ENCODE assay signal across 28 cellular contexts in the genomic region with DNA sequence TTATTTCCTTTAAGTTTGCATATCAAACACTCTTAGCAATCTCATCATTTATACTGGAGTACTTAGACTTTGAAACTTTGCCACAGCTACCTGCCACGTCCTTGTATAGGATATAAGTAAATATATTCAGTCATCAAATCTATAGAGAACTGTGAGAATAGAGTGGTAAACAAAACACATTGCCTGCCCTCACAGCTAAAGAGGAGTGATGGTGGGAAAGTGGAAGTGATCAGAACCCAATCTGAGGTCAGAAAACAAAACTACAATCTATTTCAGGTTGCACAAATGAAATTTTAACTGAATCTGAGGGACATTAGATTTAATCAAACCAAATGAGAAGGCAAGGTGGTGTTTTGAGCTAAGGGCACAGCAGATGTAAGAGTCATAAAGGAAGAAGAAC.
DNase-seq lines count a peak whose midpoint lies in the region; ATAC-seq and TF ChIP-seq lines count a peak whose summit lies in the region.
"Had no signal": no experiment of that assay in that cellular context is flagged by ENCODE, and none has a peak within 500 bp of the region (broad histone marks: within the 10 kb centered on the region; RNA-seq: fewer than 3 reads in every experiment).

No MANE protein-coding gene starts in this region.

- WGBS in adrenal gland, 4 donors, result 90 to 94% (median 93%) methylated on average over 1 of the region's 1 CpG

- H3K9ac ChIP-seq in skeletal muscle tissue (ENCODE audit: low read depth in 1 of 3, low read length in 3 of 3), result no peak overlapping the region
- H3K9ac ChIP-seq: parathyroid adenoma had no signal

- DNase-seq in stimulated activated naive CD8-positive, alpha-beta T cell treated with anti-CD3 and anti-CD28 coated beads, Interleukin-15, Interleukin-2, amounts not matched to agents 100 U/mL and 50 U/mL, for 24 hours, result no peak
- no peak for DNase-seq in HT-29 (ENCODE audit: low spot score)
- DNase-seq in adrenal gland, result no peak
- DNase-seq: activated CD4-positive, alpha-beta T cell treated with anti-CD3 and anti-CD28 coated beads, Interleukin-2, amount 10 ng/mL, durations not matched to agents 7 days and 5 days; activated gamma-delta T cell; activated naive CD8-positive, alpha-beta T cell treated with anti-CD3 and anti-CD28 coated beads, Interleukin-2, amount 50 U/mL, for 24 hours; body of pancreas; DMS79; effector CD4-positive, alpha-beta T cell; foreskin melanocyte; hypothalamus; islet precursor cell; MM.1S; mucosa of descending colon; NCI-H146; NCI-H526; nephron progenitor cell; sigmoid colon; substantia nigra; upper lobe of right lung had no signal

- peaks cover 35% of the 10 kb centered on the region for H3K36me3 Mint-ChIP-seq in stimulated activated naive CD8-positive, alpha-beta T cell treated with anti-CD3 and anti-CD28 coated beads, Interleukin-15, Interleukin-2, amounts not matched to agents 100 ng/mL and 50 ng/mL, for 24 hours (ENCODE audit: low read depth)

- H3K27ac Mint-ChIP-seq in stimulated activated naive CD8-positive, alpha-beta T cell treated with anti-CD3 and anti-CD28 coated beads, Interleukin-15, Interleukin-2, amounts not matched to agents 100 ng/mL and 50 ng/mL, for 24 hours, result peak overlapping the region; percentile 9
- H3K27ac Mint-ChIP-seq: activated CD4-positive, alpha-beta T cell treated with anti-CD3 and anti-CD28 coated beads, Interleukin-2, amount 10 ng/mL, durations not matched to agents 7 days and 5 days; activated naive CD8-positive, alpha-beta T cell treated with anti-CD3 and anti-CD28 coated beads, Interleukin-2, amount 50 U/mL, for 24 hours; B cell; nephron progenitor cell had no signal

- H3K27me3 ChIP-seq in skeletal muscle tissue (ENCODE audit: control insufficient read depth in 3 of 3, insufficient read depth in 3 of 3, low read length in 3 of 3) (no peaks in the 10 kb centered on the region), adrenal gland (no peaks in the 10 kb centered on the region)
- H3K27me3 ChIP-seq: body of pancreas, sigmoid colon, upper lobe of right lung had no signal

- peak overlapping the region in 1 of 3 donors; percentile 15 for H3K4me3 ChIP-seq in skeletal muscle tissue (ENCODE audit: low read length in 3 of 3)
- H3K4me3 ChIP-seq in adrenal gland, result no peak overlapping the region
- H3K4me3 ChIP-seq: body of pancreas, mucosa of descending colon, sigmoid colon, upper lobe of right lung had no signal

- no peak overlapping the region for H3K4me3 Mint-ChIP-seq in stimulated activated naive CD8-positive, alpha-beta T cell treated with anti-CD3 and anti-CD28 coated beads, Interleukin-15, Interleukin-2, amounts not matched to agents 100 ng/mL and 50 ng/mL, for 24 hours
- H3K4me3 Mint-ChIP-seq: activated CD4-positive, alpha-beta T cell treated with anti-CD3 and anti-CD28 coated beads, Interleukin-2, amount 10 ng/mL, durations not matched to agents 7 days and 5 days; activated naive CD8-positive, alpha-beta T cell treated with anti-CD3 and anti-CD28 coated beads, Interleukin-2, amount 50 U/mL, for 24 hours; B cell; nephron progenitor cell had no signal

- no peaks in the 10 kb centered on the region for H3K9me3 ChIP-seq in skeletal muscle tissue (ENCODE audit: control insufficient read depth in 3 of 3, low read length in 3 of 3)
- H3K9me3 ChIP-seq in adrenal gland (replicated peaks in 1 of 3), result no peaks in the 10 kb centered on the region
- H3K9me3 ChIP-seq: body of pancreas, mucosa of descending colon, sigmoid colon, upper lobe of right lung had no signal

- peaks cover 38% of the 10 kb centered on the region for H3K4me1 Mint-ChIP-seq in stimulated activated naive CD8-positive, alpha-beta T cell treated with anti-CD3 and anti-CD28 coated beads, Interleukin-15, Interleukin-2, amounts not matched to agents 100 ng/mL and 50 ng/mL, for 24 hours (ENCODE audit: low read depth)
- H3K4me1 Mint-ChIP-seq: nephron progenitor cell had no signal

- no peak for TF ChIP-seq POLR2A in adrenal gland (IDR thresholded peaks at IDR 0.05)

- H3K27ac ChIP-seq in skeletal muscle tissue (ENCODE audit: low read depth, low read length), result peak overlapping the region; percentile 81
- no peak overlapping the region for H3K27ac ChIP-seq in adrenal gland
- H3K27ac ChIP-seq: body of pancreas, parathyroid adenoma, upper lobe of right lung, VCaP had no signal

- no peaks in the 10 kb centered on the region for H3K27me3 Mint-ChIP-seq in stimulated activated naive CD8-positive, alpha-beta T cell treated with anti-CD3 and anti-CD28 coated beads, Interleukin-15, Interleukin-2, amounts not matched to agents 100 ng/mL and 50 ng/mL, for 24 hours
- H3K27me3 Mint-ChIP-seq: activated CD4-positive, alpha-beta T cell treated with anti-CD3 and anti-CD28 coated beads, Interleukin-2, amount 10 ng/mL, durations not matched to agents 7 days and 5 days; activated naive CD8-positive, alpha-beta T cell treated with anti-CD3 and anti-CD28 coated beads, Interleukin-2, amount 50 U/mL, for 24 hours; B cell had no signal

- ATAC-seq in stimulated activated naive CD8-positive, alpha-beta T cell treated with anti-CD3 and anti-CD28 coated beads, Interleukin-15, Interleukin-2, amounts not matched to agents 100 U/mL and 50 U/mL, for 24 hours, result no peak
- ATAC-seq in GM21515 (IDR thresholded peaks at IDR 0.05; ENCODE audit: unreplicated experiment) (peak; percentile 46), HG03342 (IDR thresholded peaks at IDR 0.05; ENCODE audit: unreplicated experiment) (peak; percentile 70), HG03039 (IDR thresholded peaks at IDR 0.05; ENCODE audit: unreplicated experiment) (no peak)
- ATAC-seq: activated naive CD8-positive, alpha-beta T cell treated with anti-CD3 and anti-CD28 coated beads, Interleukin-2, amount 50 U/mL, for 24 hours; body of pancreas; mucosa of descending colon; upper lobe of right lung had no signal

- TF ChIP-seq CTCF in adrenal gland (IDR thresholded peaks at IDR 0.05), result no peak

- peaks cover 0 to 5% (median 0%) of the 10 kb centered on the region in 3 donors for H3K36me3 ChIP-seq in skeletal muscle tissue (ENCODE audit: control insufficient read depth in 3 of 3, insufficient read depth in 3 of 3, low read length in 3 of 3)
- H3K36me3 ChIP-seq in adrenal gland (replicated peaks in 1 of 2), result no peaks in the 10 kb centered on the region
- H3K36me3 ChIP-seq: upper lobe of right lung had no signal

- H3K9me3 Mint-ChIP-seq in stimulated activated naive CD8-positive, alpha-beta T cell treated with anti-CD3 and anti-CD28 coated beads, Interleukin-15, Interleukin-2, amounts not matched to agents 100 ng/mL and 50 ng/mL, for 24 hours, result no peaks in the 10 kb centered on the region
- H3K9me3 Mint-ChIP-seq: activated CD4-positive, alpha-beta T cell treated with anti-CD3 and anti-CD28 coated beads, Interleukin-2, amount 10 ng/mL, durations not matched to agents 7 days and 5 days; activated naive CD8-positive, alpha-beta T cell treated with anti-CD3 and anti-CD28 coated beads, Interleukin-2, amount 50 U/mL, for 24 hours; nephron progenitor cell had no signal

- intact Hi-C loops in adrenal gland (cut with DNase I), result no loop called here

- H3K4me1 ChIP-seq in skeletal muscle tissue (ENCODE audit: control insufficient read depth in 3 of 3, insufficient read depth in 3 of 3, low read length in 3 of 3) (peaks cover 14 to 19% (median 16%) of the 10 kb centered on the region in 3 donors), adrenal gland (replicated peaks in 1 of 2) (peaks cover 0 to 11% of the 10 kb centered on the region in 2 donors)
- H3K4me1 ChIP-seq: body of pancreas, parathyroid adenoma had no signal

Comparison
In these comparisons a context has a peak if more than half of its experiments do, and no peak if none do; other contexts are left out.
1. ATAC-seq: peak in GM21515 (single experiment) and HG03342 (single experiment); none in stimulated activated naive CD8-positive, alpha-beta T cell treated with anti-CD3 and anti-CD28 coated beads, Interleukin-15, Interleukin-2, amounts not matched to agents 100 U/mL and 50 U/mL, for 24 hours (single experiment) and HG03039 (single experiment).